In the genomic region with DNA sequence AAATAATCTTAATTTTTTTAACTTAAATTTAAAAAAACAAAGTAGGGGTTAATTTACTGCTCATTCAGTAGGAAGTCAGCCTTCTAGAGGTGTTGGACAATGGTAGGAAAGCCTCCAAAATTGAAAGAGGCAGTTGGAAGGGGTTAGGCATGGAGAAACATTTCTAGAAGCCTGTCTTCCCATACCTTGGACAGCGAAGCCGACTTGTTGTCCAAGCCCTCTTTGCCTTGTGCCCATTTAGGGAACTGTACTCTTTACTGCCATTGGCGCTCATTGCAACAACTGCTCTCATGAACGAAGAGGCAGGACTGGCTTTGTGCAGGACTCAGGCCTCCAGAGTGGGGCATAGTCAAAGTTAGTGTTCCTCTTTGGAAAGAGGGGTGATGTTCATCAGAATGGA, we compare ENCODE assay signal across 28 cellular contexts.
"Had no signal": no experiment of that assay in that cellular context is flagged by ENCODE, and none has a peak within 500 bp of the region (broad histone marks: within the 10 kb centered on the region; RNA-seq: fewer than 3 reads in every experiment).

No MANE protein-coding gene starts in this region.

- H3K36me3 ChIP-seq: gastrocnemius medialis, left lung, prostate gland, right atrium auricular region, tibial nerve, upper lobe of left lung had no signal

- H3K4me1 ChIP-seq: gastrocnemius medialis, left lung, prostate gland, right atrium auricular region, testis, tibial nerve had no signal

- H3K27ac Mint-ChIP-seq: mesothelial cell of epicardium; naive B cell; natural killer cell treated with Interleukin-12 subunit alpha and Interleukin-12 subunit beta and Interleukin-15 and Interleukin-18, amount 100 ng/mL, for 72 hours had no signal

- ATAC-seq: gastrocnemius medialis; left cardiac atrium; left lung; mucosa of descending colon; natural killer cell treated with Interleukin-12 subunit alpha and Interleukin-12 subunit beta and Interleukin-15 and Interleukin-18, amount 100 ng/mL, for 72 hours; sciatic nerve; stimulated activated naive CD8-positive, alpha-beta T cell treated with anti-CD3 and anti-CD28 coated beads, Interleukin-15, Interleukin-2, amounts not matched to agents 100 U/mL and 50 U/mL, for 24 hours had no signal

- H3K4me3 ChIP-seq: gastrocnemius medialis, left lung, mucosa of descending colon, prostate gland, right atrium auricular region, smooth muscle cell, testis, tibial nerve, upper lobe of left lung had no signal

- DNase-seq: cortex of kidney; effector CD4-positive, alpha-beta T cell; foreskin fibroblast; gastrocnemius medialis; head of caudate nucleus; left cardiac atrium; left lung; mesenchymal stem cell; mucosa of descending colon; naive B cell; nucleus accumbens; stimulated activated CD4-positive, alpha-beta T cell treated with anti-CD3 and anti-CD28 coated beads, Interleukin-12 subunit alpha, Interleukin-12 subunit beta, amount 100 ng/mL, for 4 hours; stimulated activated CD4-positive, alpha-beta T cell treated with anti-CD3 and anti-CD28 coated beads, Interleukin-1b, Interleukin-23, amount 100 ng/mL, for 48 hours; stimulated activated CD4-positive, alpha-beta T cell treated with anti-CD3 and anti-CD28 coated beads, Interleukin-4, amount 100 ng/mL, for 1 hour; stimulated activated CD8-positive, alpha-beta memory T cell treated with anti-CD3 and anti-CD28 coated beads, Interleukin-4, amount 100 ng/mL, for 48 hours; stimulated activated naive CD8-positive, alpha-beta T cell treated with anti-CD3 and anti-CD28 coated beads, Interleukin-15, Interleukin-2, amounts not matched to agents 100 U/mL and 50 U/mL, for 24 hours; substantia nigra; testis; upper lobe of left lung had no signal

- H3K9me3 ChIP-seq: gastrocnemius medialis, mucosa of descending colon, prostate gland, testis, upper lobe of left lung had no signal

- FAIRE-seq: islet of Langerhans, urothelium cell line had no signal

- H3K36me3 Mint-ChIP-seq: naive B cell; natural killer cell treated with Interleukin-12 subunit alpha and Interleukin-12 subunit beta and Interleukin-15 and Interleukin-18, amount 100 ng/mL, for 72 hours had no signal

- H3K27ac ChIP-seq: gastrocnemius medialis, left lung, prostate gland, right atrium auricular region, testis, tibial nerve, upper lobe of left lung had no signal

- H3K4me1 Mint-ChIP-seq: naive B cell had no signal

- H3K27me3 ChIP-seq: gastrocnemius medialis, left lung, right atrium auricular region, testis, tibial nerve, upper lobe of left lung had no signal

- H3K4me2 ChIP-seq: smooth muscle cell had no signal

- H3K4me3 Mint-ChIP-seq: mesothelial cell of epicardium; naive B cell; natural killer cell treated with Interleukin-12 subunit alpha and Interleukin-12 subunit beta and Interleukin-15 and Interleukin-18, amount 100 ng/mL, for 72 hours had no signal
